Comparison of ENCODE assay signal across 35 cellular contexts in genomic region chr11:64522036-64522435, GRCh38. TPM values are rescaled to one million over a fixed set of nuclear protein-coding genes. Genes with fewer than 3 reads are reported as not detected.
"Had no signal": no experiment of that assay in that cellular context is flagged by ENCODE, and none has a peak within 500 bp of the region (broad histone marks: within the 10 kb centered on the region; RNA-seq: fewer than 3 reads in every experiment).

No MANE protein-coding gene starts in this region.

- H3K4me1 Mint-ChIP-seq: activated CD4-positive, alpha-beta memory T cell treated with anti-CD3 and anti-CD28 coated beads, Interleukin-2, amount 10 ng/mL, durations not matched to agents 7 days and 5 days; activated CD4-positive, alpha-beta T cell treated with anti-CD3 and anti-CD28 coated beads for 36 hours; activated CD4-positive, alpha-beta T cell treated with anti-CD3 and anti-CD28 coated beads, Interleukin-2, amount 10 ng/mL, durations not matched to agents 7 days and 5 days; activated naive CD8-positive, alpha-beta T cell treated with anti-CD3 and anti-CD28 coated beads for 36 hours; activated naive CD8-positive, alpha-beta T cell treated with anti-CD3 and anti-CD28 coated beads, Interleukin-2, amount 50 U/mL, for 24 hours; central memory CD8-positive, alpha-beta T cell had no signal

- H3K4me3 Mint-ChIP-seq: activated CD4-positive, alpha-beta memory T cell treated with anti-CD3 and anti-CD28 coated beads, Interleukin-2, amount 10 ng/mL, durations not matched to agents 7 days and 5 days; activated CD4-positive, alpha-beta T cell treated with anti-CD3 and anti-CD28 coated beads for 36 hours; activated CD4-positive, alpha-beta T cell treated with anti-CD3 and anti-CD28 coated beads, Interleukin-2, amount 10 ng/mL, durations not matched to agents 7 days and 5 days; activated naive CD8-positive, alpha-beta T cell treated with anti-CD3 and anti-CD28 coated beads for 36 hours; activated naive CD8-positive, alpha-beta T cell treated with anti-CD3 and anti-CD28 coated beads, Interleukin-2, amount 50 U/mL, for 24 hours; activated T-cell treated with anti-CD3 and anti-CD28 coated beads, Interleukin-2, amount 50 U/mL, for 24 hours; activated T-cell treated with anti-CD3 and anti-CD28 coated beads, Interleukin-2, amount 50 U/mL, for 72 hours; central memory CD8-positive, alpha-beta T cell; effector memory CD8-positive, alpha-beta T cell had no signal

- H3K36me3 ChIP-seq: adrenal gland, cardiac muscle cell, esophagus squamous epithelium, gastroesophageal sphincter had no signal

- H3K4me1 ChIP-seq: adrenal gland, body of pancreas, esophagus squamous epithelium, gastroesophageal sphincter had no signal

- H3K36me3 Mint-ChIP-seq: activated naive CD8-positive, alpha-beta T cell treated with anti-CD3 and anti-CD28 coated beads for 36 hours had no signal

- H3K27me3 ChIP-seq: body of pancreas had no signal

- ATAC-seq: activated CD4-positive, alpha-beta T cell treated with anti-CD3 and anti-CD28 coated beads for 36 hours; activated naive CD8-positive, alpha-beta T cell treated with anti-CD3 and anti-CD28 coated beads, Interleukin-2, amount 50 U/mL, for 24 hours; activated T-cell treated with anti-CD3 and anti-CD28 coated beads, Interleukin-2, amount 50 U/mL, for 72 hours; body of pancreas; effector memory CD8-positive, alpha-beta T cell; gastroesophageal sphincter had no signal

- H3K27ac ChIP-seq: adrenal gland, body of pancreas, cardiac muscle cell, coronary artery, epithelial cell of prostate, esophagus squamous epithelium, gastroesophageal sphincter had no signal

- H3K27ac Mint-ChIP-seq: activated CD4-positive, alpha-beta memory T cell treated with anti-CD3 and anti-CD28 coated beads, Interleukin-2, amount 10 ng/mL, durations not matched to agents 7 days and 5 days; activated CD4-positive, alpha-beta T cell treated with anti-CD3 and anti-CD28 coated beads for 36 hours; activated CD4-positive, alpha-beta T cell treated with anti-CD3 and anti-CD28 coated beads, Interleukin-2, amount 10 ng/mL, durations not matched to agents 7 days and 5 days; activated naive CD8-positive, alpha-beta T cell treated with anti-CD3 and anti-CD28 coated beads for 36 hours; activated naive CD8-positive, alpha-beta T cell treated with anti-CD3 and anti-CD28 coated beads, Interleukin-2, amount 50 U/mL, for 24 hours; activated T-cell treated with anti-CD3 and anti-CD28 coated beads, Interleukin-2, amount 50 U/mL, for 24 hours; activated T-cell treated with anti-CD3 and anti-CD28 coated beads, Interleukin-2, amount 50 U/mL, for 72 hours; effector memory CD8-positive, alpha-beta T cell had no signal

- H3K4me3 ChIP-seq: adrenal gland, body of pancreas, cardiac muscle cell, coronary artery, esophagus squamous epithelium, gastroesophageal sphincter had no signal

- DNase-seq: activated CD4-positive, alpha-beta memory T cell treated with anti-CD3 and anti-CD28 coated beads, Interleukin-2, amount 10 ng/mL, durations not matched to agents 7 days and 5 days; activated CD4-positive, alpha-beta T cell treated with anti-CD3 and anti-CD28 coated beads for 36 hours; activated CD4-positive, alpha-beta T cell treated with anti-CD3 and anti-CD28 coated beads, Interleukin-2, amount 10 ng/mL, durations not matched to agents 7 days and 5 days; activated CD4-positive, alpha-beta T cell treated with anti-CD3 and anti-CD28 coated beads, Interleukin-2, amount 50 U/mL, for 4 hours; activated CD4-positive, CD25-positive, alpha-beta regulatory T cell; activated CD4-positive, CD25-positive, alpha-beta regulatory T cell treated with anti-CD3 and anti-CD28 coated beads, Interleukin-2, amount 50 U/mL, for 72 hours; activated CD8-positive, alpha-beta memory T cell treated with anti-CD3 and anti-CD28 coated beads, Interleukin-2, amount 50 U/mL, for 48 hours; activated gamma-delta T cell; activated naive CD4-positive, alpha-beta T cell; activated naive CD4-positive, alpha-beta T cell treated with anti-CD3 and anti-CD28 coated beads, Interleukin-2, amount 50 U/mL, for 16 hours; activated naive CD8-positive, alpha-beta T cell treated with anti-CD3 and anti-CD28 coated beads for 36 hours; activated naive CD8-positive, alpha-beta T cell treated with anti-CD3 and anti-CD28 coated beads, Interleukin-2, amount 50 U/mL, for 24 hours; activated T-cell treated with anti-CD3 and anti-CD28 coated beads for 4 hours; activated T-cell treated with anti-CD3 and anti-CD28 coated beads, Interleukin-2, amount 50 U/mL, for 24 hours; activated T-cell treated with anti-CD3 and anti-CD28 coated beads, Interleukin-2, amount 50 U/mL, for 72 hours; adrenal gland; amygdala; body of pancreas; dermis blood vessel endothelial cell; effector CD4-positive, alpha-beta T cell; effector memory CD8-positive, alpha-beta T cell; esophagus squamous epithelium; foreskin melanocyte; T-helper 2 cell had no signal

- H3K9me3 ChIP-seq: adrenal gland, body of pancreas had no signal

- H3K9me3 Mint-ChIP-seq: activated CD4-positive, alpha-beta memory T cell treated with anti-CD3 and anti-CD28 coated beads, Interleukin-2, amount 10 ng/mL, durations not matched to agents 7 days and 5 days; activated CD4-positive, alpha-beta T cell treated with anti-CD3 and anti-CD28 coated beads, Interleukin-2, amount 10 ng/mL, durations not matched to agents 7 days and 5 days; activated T-cell treated with anti-CD3 and anti-CD28 coated beads, Interleukin-2, amount 50 U/mL, for 24 hours; activated T-cell treated with anti-CD3 and anti-CD28 coated beads, Interleukin-2, amount 50 U/mL, for 72 hours; central memory CD8-positive, alpha-beta T cell; effector memory CD8-positive, alpha-beta T cell had no signal

RNA-seq across cellular contexts. Expression of gene SLC22A11, which starts 33.7 kb away (rescaled TPM):
- total RNA-seq: activated CD4-positive, alpha-beta memory T cell treated with anti-CD3 and anti-CD28 coated beads, Interleukin-2, amount 10 ng/mL, durations not matched to agents 7 days and 5 days; activated CD4-positive, alpha-beta T cell treated with anti-CD3 and anti-CD28 coated beads, Interleukin-2, amount 10 ng/mL, durations not matched to agents 7 days and 5 days; activated naive CD8-positive, alpha-beta T cell treated with anti-CD3 and anti-CD28 coated beads for 36 hours; activated T-cell treated with anti-CD3 and anti-CD28 coated beads, Interleukin-2, amount 50 U/mL, for 72 hours; body of pancreas; cardiac muscle cell; cerebellum; dermis blood vessel endothelial cell; endothelial cell of umbilical vein; esophagus squamous epithelium; fibroblast of lung; fibroblast of villous mesenchyme; gastroesophageal sphincter; glomerular endothelial cell; T-helper 1 cell treated with Interleukin-12 subunit alpha and Interleukin-12 subunit beta and Interleukin-4 antibody, amounts not matched to agents 30 ng/mL and 1 ng/mL, for 36 hours had no signal
